14 cellular contexts compared by ENCODE assay signal in the genomic region with DNA sequence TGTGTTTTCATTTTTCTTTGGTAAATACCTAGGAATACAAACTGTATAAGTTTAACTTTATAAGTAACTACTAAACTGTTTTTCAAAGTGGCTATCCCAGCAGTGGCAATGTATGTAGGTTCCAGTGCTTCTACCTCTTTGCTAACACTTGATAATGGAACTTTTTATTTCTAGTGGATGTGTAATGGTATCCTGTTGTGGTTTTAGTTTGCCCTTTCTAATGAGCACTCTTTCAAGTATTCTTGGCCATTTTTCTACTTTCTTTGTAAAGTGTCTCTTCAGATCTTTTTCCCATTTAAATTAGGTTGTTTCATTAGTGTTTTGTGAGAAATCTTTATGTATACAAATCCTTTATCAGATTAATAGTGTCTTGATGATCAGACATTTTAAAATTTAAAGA. TPM values are rescaled to one million over a fixed set of nuclear protein-coding genes. Genes with fewer than 3 reads are reported as not detected.
A peak's percentile ranks its signal among the peaks of the same experiment; 100 is the strongest.
DNase-seq lines count a peak whose midpoint lies in the region; ATAC-seq lines count a peak whose summit lies in the region.
"Had no signal": no experiment of that assay in that cellular context is flagged by ENCODE, and none has a peak within 500 bp of the region (broad histone marks: within the 10 kb centered on the region; RNA-seq: fewer than 3 reads in every experiment).

No MANE protein-coding gene starts in this region.

- ATAC-seq in HG02678 (IDR thresholded peaks at IDR 0.05; ENCODE audit: unreplicated experiment), result no peak

- peaks cover 0 to 12% (median 8%) of the 10 kb centered on the region in 11 experiments; a peak in 10 of 22 replicates for H4K20me1 ChIP-seq in BLaER1 treated with 17β-estradiol and CSF1 and Interleukin-3, amounts not matched to agents 10 nM and 100 nM

- peak; percentile 19 for DNase-seq in HCEC 1CT
- no peak for DNase-seq in activated T-helper 2 cell treated with anti-CD3 and anti-CD28 coated beads, Interferon-gamma antibody, Interleukin-2, Interleukin-4, amounts not matched to agents 10 μg/mL and 5 μg/mL and 100 μg/mL, durations not matched to agents 14 hours and 24 hours and 36 hours (ENCODE audit: low spot score)
- DNase-seq in iris pigment epithelial cell (ENCODE audit: low read depth), result peak; percentile 45
- no peak for DNase-seq in HK-2 (ENCODE audit: unreplicated experiment)
- no peak for DNase-seq in NCI-H187 (lab: John Stamatoyannopoulos, UW)
- DNase-seq: activated T-cell treated with anti-CD3 and anti-CD28 coated beads, Interleukin-2, amount 50 U/mL, for 1 hour; anterior cingulate cortex; NCI-H1092 treated with DMSO at 0.1 percent for 48 hours; NCI-H345; SJCRH30; stimulated activated naive CD4-positive, alpha-beta T cell had no signal

- no peaks in the 10 kb centered on the region for H3K9me3 Mint-ChIP-seq in activated T-helper 2 cell treated with anti-CD3 and anti-CD28 coated beads, Interferon-gamma antibody, Interleukin-2, Interleukin-4, amounts not matched to agents 10 μg/mL and 5 μg/mL and 100 μg/mL, durations not matched to agents 14 hours and 24 hours and 36 hours
- H3K9me3 Mint-ChIP-seq: memory B cell had no signal

- peak overlapping the region in 9 of 11 experiments; percentile 1 to 28 (median 19); a peak in 10 of 22 replicates for H3K4me2 ChIP-seq in BLaER1 treated with 17β-estradiol and CSF1 and Interleukin-3, amounts not matched to agents 10 nM and 100 nM

- peaks cover 49% of the 10 kb centered on the region for H3K36me3 Mint-ChIP-seq in activated T-helper 2 cell treated with anti-CD3 and anti-CD28 coated beads, Interferon-gamma antibody, Interleukin-2, Interleukin-4, amounts not matched to agents 10 μg/mL and 5 μg/mL and 100 μg/mL, durations not matched to agents 14 hours and 24 hours and 36 hours (ENCODE audit: low read depth)

- H3K4me1 ChIP-seq in BLaER1 treated with 17β-estradiol and CSF1 and Interleukin-3, amounts not matched to agents 10 nM and 100 nM, result peaks cover 20 to 56% (median 39%) of the 10 kb centered on the region in 10 experiments; a peak in 19 of 20 replicates
- H3K4me1 ChIP-seq: SJCRH30 had no signal

- peaks cover 0 to 64% (median 28%) of the 10 kb centered on the region in 11 experiments; a peak in 16 of 22 replicates for H3K36me3 ChIP-seq in BLaER1 treated with 17β-estradiol and CSF1 and Interleukin-3, amounts not matched to agents 10 nM and 100 nM

- H3K27me3 ChIP-seq in BLaER1 treated with 17β-estradiol and CSF1 and Interleukin-3, amounts not matched to agents 10 nM and 100 nM, result no peaks in the 10 kb centered on the region
- H3K27me3 ChIP-seq: SJCRH30 had no signal

- no peak overlapping the region for H3K4me3 ChIP-seq in BLaER1 treated with 17β-estradiol and CSF1 and Interleukin-3, amounts not matched to agents 10 nM and 100 nM
- H3K4me3 ChIP-seq: SJCRH30 had no signal

- H3K27me3 Mint-ChIP-seq in activated T-helper 2 cell treated with anti-CD3 and anti-CD28 coated beads, Interferon-gamma antibody, Interleukin-2, Interleukin-4, amounts not matched to agents 10 μg/mL and 5 μg/mL and 100 μg/mL, durations not matched to agents 14 hours and 24 hours and 36 hours (ENCODE audit: low read depth), result no peaks in the 10 kb centered on the region
- H3K27me3 Mint-ChIP-seq: memory B cell had no signal

- H3K4me1 Mint-ChIP-seq in activated T-helper 2 cell treated with anti-CD3 and anti-CD28 coated beads, Interferon-gamma antibody, Interleukin-2, Interleukin-4, amounts not matched to agents 10 μg/mL and 5 μg/mL and 100 μg/mL, durations not matched to agents 14 hours and 24 hours and 36 hours (ENCODE audit: low read depth), result peaks cover 43% of the 10 kb centered on the region

- intact Hi-C loops in activated T-helper 2 cell treated with anti-CD3 and anti-CD28 coated beads, Interferon-gamma antibody, Interleukin-2, Interleukin-4, amounts not matched to agents 10 μg/mL and 5 μg/mL and 100 μg/mL, durations not matched to agents 14 hours and 24 hours and 36 hours (cut with micrococcal nuclease), result no loop called here

- peak overlapping the region; percentile 59 for H3K27ac Mint-ChIP-seq in activated T-helper 2 cell treated with anti-CD3 and anti-CD28 coated beads, Interferon-gamma antibody, Interleukin-2, Interleukin-4, amounts not matched to agents 10 μg/mL and 5 μg/mL and 100 μg/mL, durations not matched to agents 14 hours and 24 hours and 36 hours
- H3K27ac Mint-ChIP-seq: memory B cell had no signal

- H3K4me3 Mint-ChIP-seq in activated T-helper 2 cell treated with anti-CD3 and anti-CD28 coated beads, Interferon-gamma antibody, Interleukin-2, Interleukin-4, amounts not matched to agents 10 μg/mL and 5 μg/mL and 100 μg/mL, durations not matched to agents 14 hours and 24 hours and 36 hours (ENCODE audit: low read depth), result peak overlapping the region; percentile 24
- H3K4me3 Mint-ChIP-seq: memory B cell had no signal

- no peaks in the 10 kb centered on the region for H3K9me3 ChIP-seq in BLaER1 treated with 17β-estradiol and CSF1 and Interleukin-3, amounts not matched to agents 10 nM and 100 nM (replicated peaks in 1 of 11)
- H3K9me3 ChIP-seq: SJCRH30 had no signal

- H3K27ac ChIP-seq in BLaER1 treated with 17β-estradiol and CSF1 and Interleukin-3, amounts not matched to agents 10 nM and 100 nM, result no peak overlapping the region
- H3K27ac ChIP-seq: SJCRH30 had no signal

- no peak overlapping the region for H3K9ac ChIP-seq in BLaER1 treated with 17β-estradiol and CSF1 and Interleukin-3, amounts not matched to agents 10 nM and 100 nM

RNA-seq across cellular contexts. Expression of gene KIF20B, which starts 4.6 kb away (rescaled TPM):
- 59.2 and 64.1 TPM in 2 replicates for total RNA-seq in activated T-helper 2 cell treated with anti-CD3 and anti-CD28 coated beads, Interferon-gamma antibody, Interleukin-2, Interleukin-4, amounts not matched to agents 10 μg/mL and 5 μg/mL and 100 μg/mL, durations not matched to agents 14 hours and 24 hours and 36 hours

Comparison
In these comparisons a context has a peak if more than half of its experiments do, and no peak if none do; other contexts are left out.
1. DNase-seq: peak in HCEC 1CT (single experiment) and iris pigment epithelial cell (single experiment); none in activated T-helper 2 cell treated with anti-CD3 and anti-CD28 coated beads, Interferon-gamma antibody, Interleukin-2, Interleukin-4, amounts not matched to agents 10 μg/mL and 5 μg/mL and 100 μg/mL, durations not matched to agents 14 hours and 24 hours and 36 hours (single experiment), HK-2 (single experiment) and NCI-H187 (0 of 2).